17 cellular contexts compared by ENCODE assay signal in the genomic region with DNA sequence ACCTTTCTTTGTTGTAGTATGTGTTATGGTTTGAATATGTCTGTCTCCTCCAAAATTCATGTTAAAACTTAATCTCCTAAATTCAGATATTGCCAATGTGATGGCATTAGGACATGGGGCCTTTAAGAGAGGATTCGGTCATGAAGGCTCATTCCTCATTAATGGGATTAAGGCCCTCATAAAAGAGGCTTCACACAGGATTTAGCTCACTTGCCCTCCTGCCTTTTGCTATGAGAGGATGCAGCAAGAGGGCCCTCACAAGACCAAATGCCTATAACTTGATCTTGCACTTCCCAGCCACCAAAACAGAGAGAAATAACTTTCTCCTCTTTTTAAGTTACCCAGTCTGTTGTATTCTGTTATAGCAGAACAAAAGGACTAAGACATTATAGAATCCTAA.
"Had no signal": no experiment of that assay in that cellular context is flagged by ENCODE, and none has a peak within 500 bp of the region (broad histone marks: within the 10 kb centered on the region; RNA-seq: fewer than 3 reads in every experiment).

No MANE protein-coding gene starts in this region.

- H3K4me2 ChIP-seq: KMS-11 had no signal

- H3K4me1 ChIP-seq: SJSA1 had no signal

- H3K27me3 ChIP-seq: SJSA1 had no signal

- H3K36me3 ChIP-seq: SJSA1 had no signal

- H3K27ac Mint-ChIP-seq: IgD-negative memory B cell had no signal

- DNase-seq: Kasumi-1, MM.1S, NCI-H1092 treated with DMSO at 0.1 percent for 48 hours, NCI-H1436, NCI-H187 treated with DMSO at 0.1 percent for 48 hours, NCI-H2029 treated with DMSO at 0.1 percent for 48 hours, NCI-H2227 treated with DMSO at 0.1 percent for 48 hours, NCI-H526, Right ventricle myocardium superior, RPMI8226, SIG-M5 had no signal

- H3K4me3 Mint-ChIP-seq: IgD-negative memory B cell had no signal

- H3K9ac ChIP-seq: KMS-11 had no signal

- H3K4me1 Mint-ChIP-seq: IgD-negative memory B cell had no signal

- H3K27me3 Mint-ChIP-seq: IgD-negative memory B cell had no signal

- ATAC-seq: K562 had no signal

- H3K27ac ChIP-seq: HL-60, KMS-11, SJSA1, SK-N-MC had no signal

- H3K4me3 ChIP-seq: K562, SJSA1, SK-N-MC had no signal

- H3K9me3 ChIP-seq: SJSA1 had no signal
